Comparison of ENCODE assay signal across 14 cellular contexts in genomic region chr6:164098857-164099534, GRCh38.
DNase-seq lines count a peak whose midpoint lies in the region; ATAC-seq, FAIRE-seq and TF ChIP-seq lines count a peak whose summit lies in the region.
"Had no signal": no experiment of that assay in that cellular context is flagged by ENCODE, and none has a peak within 500 bp of the region (broad histone marks: within the 10 kb centered on the region; RNA-seq: fewer than 3 reads in every experiment).

No MANE protein-coding gene starts in this region.

- H3K27me3 ChIP-seq in BE2C, result no peaks in the 10 kb centered on the region
- H3K27me3 ChIP-seq: MG63 had no signal

- TF ChIP-seq CTCF in NB4 (IDR thresholded peaks at IDR 0.05; ENCODE audit: low read depth, low read length) (no peak), BE2C (IDR thresholded peaks at IDR 0.05; ENCODE audit: low read depth, low read length) (no peak)

- peak overlapping the region; percentile 56 for H3K27ac ChIP-seq in caudate nucleus (ENCODE audit: low read depth, low read length)
- H3K27ac ChIP-seq: HL-60, parathyroid adenoma had no signal

- H3K9me3 ChIP-seq in BE2C, result no peaks in the 10 kb centered on the region
- H3K9me3 ChIP-seq: MG63 had no signal

- ATAC-seq in left cardiac atrium, result peak; percentile 90 to 94
- no peak for ATAC-seq in HG03342 (IDR thresholded peaks at IDR 0.05; ENCODE audit: unreplicated experiment)

- peak; percentile 19 for DNase-seq in NB4 (ENCODE audit: low read depth)
- DNase-seq in caudate nucleus (lab: John Stamatoyannopoulos, UW), result no peak
- DNase-seq in left cardiac atrium, result peak; percentile 72
- peak; percentile 72 for DNase-seq in skeletal muscle cell (ENCODE audit: low read depth)
- no peak for DNase-seq in BE2C
- DNase-seq in HTR-8/SVneo (ENCODE audit: insufficient read length, low spot score), result no peak
- DNase-seq in activated gamma-delta T cell (lab: John Stamatoyannopoulos, UW), result no peak
- DNase-seq: activated CD4-positive, CD25-positive, alpha-beta regulatory T cell treated with anti-CD3 and anti-CD28 coated beads, Interleukin-2, amount 50 U/mL, for 72 hours; MG63; NCI-H226 had no signal

- H3K36me3 ChIP-seq in BE2C, result no peaks in the 10 kb centered on the region
- H3K36me3 ChIP-seq: MG63 had no signal

- no peak for FAIRE-seq in HTR-8/SVneo (lab: Jason Lieb, UNC)
- FAIRE-seq: GM12891 had no signal

- H3K4me1 ChIP-seq in BE2C, result no peaks in the 10 kb centered on the region
- H3K4me1 ChIP-seq: parathyroid adenoma had no signal

- TF ChIP-seq POLR2A in NB4 (IDR thresholded peaks at IDR 0.05; ENCODE audit: extremely low read depth, insufficient read length), result no peak

- no peak overlapping the region for H3K4me3 ChIP-seq in NB4 (ENCODE audit: low read depth, low read length)
- H3K4me3 ChIP-seq in skeletal muscle cell (ENCODE audit: low read depth, low read length), result no peak overlapping the region
- no peak overlapping the region for H3K4me3 ChIP-seq in BE2C (ENCODE audit: low read depth, low read length)
- H3K4me3 ChIP-seq: MG63 had no signal

- intact Hi-C loops in left cardiac atrium (cut with DNase I), result loop anchor here in 1 of 2 donors (2.0 kb wide), 1 partner anchor 136 kb away; no protein-coding TSS in a partner anchor

Comparison
In these comparisons a context has a peak if more than half of its experiments do, and no peak if none do; other contexts are left out.
1. DNase-seq: peak in NB4 (single experiment), left cardiac atrium (single experiment) and skeletal muscle cell (single experiment); none in caudate nucleus (0 of 61), BE2C (single experiment), HTR-8/SVneo (single experiment) and activated gamma-delta T cell (single experiment).